In genomic region chr22:39889924-39890323, GRCh38 we compare ENCODE assay signal across 2 cellular contexts. TPM values are rescaled to one million over a fixed set of nuclear protein-coding genes. Genes with fewer than 3 reads are reported as not detected.
"Had no signal": no experiment of that assay in that cellular context is flagged by ENCODE, and none has a peak within 500 bp of the region (broad histone marks: within the 10 kb centered on the region; RNA-seq: fewer than 3 reads in every experiment).

No MANE protein-coding gene starts in this region.

RNA-seq across cellular contexts. Expression of gene ENTHD1, which starts 3.6 kb away (rescaled TPM):
- total RNA-seq: activated B cell treated with CpG ODN at 0.5 μM for 24 hours, T-helper 17 cell had no signal
